Comparison of ENCODE assay signal across 30 cellular contexts in the genomic region with DNA sequence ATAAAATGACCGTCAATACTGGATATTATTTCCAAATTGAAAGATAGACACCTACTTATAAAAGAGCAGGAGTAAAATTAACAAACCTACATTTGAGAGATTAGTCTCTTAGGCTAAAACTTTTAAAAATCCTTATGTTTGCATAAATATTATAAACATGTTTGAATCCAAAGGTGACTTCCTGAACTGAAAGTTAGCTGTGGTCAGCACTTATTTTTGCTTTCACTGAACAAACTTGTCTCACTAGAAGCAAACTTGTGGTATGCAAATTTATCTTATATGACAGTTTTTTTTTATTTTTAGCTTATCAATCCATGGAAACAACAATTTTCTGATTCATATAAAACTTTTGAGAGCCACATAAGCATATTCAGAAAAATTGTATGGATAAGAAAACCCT.
"Had no signal": no experiment of that assay in that cellular context is flagged by ENCODE, and none has a peak within 500 bp of the region (broad histone marks: within the 10 kb centered on the region; RNA-seq: fewer than 3 reads in every experiment).

No MANE protein-coding gene starts in this region.

- DNase-seq: naive thymus-derived CD4-positive, alpha-beta T cell; natural killer cell; occipital lobe; ovary; posterior cingulate gyrus; psoas muscle; right cardiac atrium; spleen; stimulated activated CD4-positive, alpha-beta T cell treated with anti-CD3 and anti-CD28 coated beads, Interleukin-12 subunit alpha, Interleukin-12 subunit beta, amount 100 ng/mL, for 4 hours; stimulated activated CD4-positive, alpha-beta T cell treated with anti-CD3 and anti-CD28 coated beads, Interleukin-1b, Interleukin-23, amount 100 ng/mL, for 48 hours; stimulated activated CD4-positive, alpha-beta T cell treated with anti-CD3 and anti-CD28 coated beads, Interleukin-4, amount 100 ng/mL, for 1 hour; stimulated activated CD4-positive, alpha-beta T cell treated with anti-CD3 and anti-CD28 coated beads, Interleukin-4, amount 100 ng/mL, for 4 hours; stimulated activated CD8-positive, alpha-beta memory T cell treated with anti-CD3 and anti-CD28 coated beads, Interleukin-4, amount 100 ng/mL, for 48 hours; stimulated activated naive CD4-positive, alpha-beta T cell; stimulated activated naive CD8-positive, alpha-beta T cell treated with anti-CD3 and anti-CD28 coated beads, Interleukin-15, amount 100 ng/mL, for 72 hours; stimulated activated naive CD8-positive, alpha-beta T cell treated with anti-CD3 and anti-CD28 coated beads, Interleukin-15, Interleukin-2, amounts not matched to agents 100 U/mL and 50 U/mL, for 24 hours; substantia nigra; testis; tibial artery; transverse colon; upper lobe of left lung had no signal

- H3K9ac ChIP-seq: neural progenitor cell, parathyroid adenoma had no signal

- H3K4me3 ChIP-seq: neural progenitor cell, ovary, psoas muscle, skin epidermis, smooth muscle cell, spleen, suprapubic skin, testis, tibial artery, transverse colon, upper lobe of left lung, vagina had no signal

- H3K36me3 ChIP-seq: neural progenitor cell, ovary, spleen, suprapubic skin, tibial artery, transverse colon, upper lobe of left lung, vagina had no signal

- H3K79me2 ChIP-seq: parathyroid adenoma had no signal

- H3K9me3 ChIP-seq: ovary, psoas muscle, suprapubic skin, testis, tibial artery, transverse colon, upper lobe of left lung, vagina had no signal

- H3K27ac ChIP-seq: neural progenitor cell, ovary, parathyroid adenoma, psoas muscle, skin epidermis, spleen, suprapubic skin, testis, tibial artery, transverse colon, upper lobe of left lung, vagina had no signal

- H3K4me1 ChIP-seq: neural progenitor cell, parathyroid adenoma, psoas muscle, spleen, suprapubic skin, testis, tibial artery, transverse colon, upper lobe of left lung, vagina had no signal

- H2AFZ ChIP-seq: neural progenitor cell, parathyroid adenoma had no signal

- FAIRE-seq: urothelium cell line had no signal

- H3K27me3 ChIP-seq: neural progenitor cell, spleen, suprapubic skin, testis, tibial artery, transverse colon, upper lobe of left lung, vagina had no signal

- H3K4me2 ChIP-seq: neural progenitor cell, smooth muscle cell had no signal

- ATAC-seq: naive thymus-derived CD4-positive, alpha-beta T cell; natural killer cell; psoas muscle; right cardiac atrium; sciatic nerve; stimulated activated memory B cell treated with anti-CD40 and anti-IgM and Interleukin-4, amounts not matched to agents 10 μg/mL and 1 μg/mL and 100 μg/mL, for 72 hours; stimulated activated naive CD8-positive, alpha-beta T cell treated with anti-CD3 and anti-CD28 coated beads, Interleukin-15, amount 100 ng/mL, for 72 hours; stimulated activated naive CD8-positive, alpha-beta T cell treated with anti-CD3 and anti-CD28 coated beads, Interleukin-15, Interleukin-2, amounts not matched to agents 100 U/mL and 50 U/mL, for 24 hours had no signal
